ENCODE assay signal across 21 cellular contexts in the genomic region with DNA sequence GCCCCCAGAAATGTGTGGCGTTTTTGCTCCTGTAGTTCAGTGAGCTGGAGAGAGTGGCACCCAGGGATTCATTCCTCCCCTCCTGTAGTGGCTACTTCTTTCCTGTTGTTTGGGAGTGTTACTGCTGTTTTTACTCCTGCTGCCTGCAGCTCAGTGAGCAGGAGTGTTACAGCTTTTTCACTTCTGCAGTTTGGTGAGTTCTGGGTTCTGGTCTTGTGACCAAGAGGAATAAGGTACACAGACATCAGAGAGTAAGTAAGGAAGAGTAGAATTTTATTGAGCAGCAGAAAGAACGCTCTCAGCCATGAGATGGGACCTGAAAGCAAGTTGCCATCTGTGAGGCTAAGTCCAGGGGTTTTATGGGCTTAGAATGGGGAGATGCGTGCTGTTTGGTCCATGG.
DNase-seq lines count a peak whose midpoint lies in the region; ATAC-seq and TF ChIP-seq lines count a peak whose summit lies in the region.
"Had no signal": no experiment of that assay in that cellular context is flagged by ENCODE, and none has a peak within 500 bp of the region (broad histone marks: within the 10 kb centered on the region; RNA-seq: fewer than 3 reads in every experiment).

No MANE protein-coding gene starts in this region.

- no peak overlapping the region for H3K23ac ChIP-seq in IMR-90 (ENCODE audit: low read depth, low read length)

- H3K9me3 ChIP-seq in IMR-90 (ENCODE audit: control insufficient read depth, insufficient read depth, low read length): peaks cover 16% of the 10 kb centered on the region
- H3K9me3 ChIP-seq: A549, BE2C had no signal

- H2BK120ac ChIP-seq in IMR-90 (ENCODE audit: low read depth, low read length): peak overlapping the region; percentile 18; the same call in 1 of the 2 replicates

- DNase-seq in IMR-90 (no peak), left lobe of liver (ENCODE audit: low spot score) (no peak), Calu3 (no peak), GM19240 (ENCODE audit: insufficient read length, low spot score) (no peak)
- DNase-seq: 8988T; ACHN; AML-193; BE2C; CD4-positive, alpha-beta T cell; CD8-positive, alpha-beta memory T cell; DMS53; DMS79 treated with DMSO at 0.1 percent for 48 hours; GF-D8; GM23248; H7; HCEC 1CT had no signal

- no peaks in the 10 kb centered on the region for H3K9me1 ChIP-seq in IMR-90 (ENCODE audit: insufficient read depth, low read length)

- peaks cover 28% of the 10 kb centered on the region for H3K4me1 Mint-ChIP-seq in dendritic cell treated with granulocyte-macrophage colony-stimulating factor and Interleukin-4, amounts not matched to agents 40 ng/mL and 50 ng/mL, for 4 days (ENCODE audit: low read depth)
- H3K4me1 Mint-ChIP-seq in stimulated activated memory B cell treated with anti-CD40 and anti-IgM and Interleukin-4, amounts not matched to agents 10 μg/mL and 1 μg/mL and 100 μg/mL, for 72 hours: peaks cover 7% of the 10 kb centered on the region
- H3K4me1 Mint-ChIP-seq in Calu3 (ENCODE audit: low read depth, unreplicated experiment): peaks cover 11% of the 10 kb centered on the region
- H3K4me1 Mint-ChIP-seq: CD14-positive monocyte; CD8-positive, alpha-beta memory T cell had no signal

- no peaks in the 10 kb centered on the region for H3K27me3 Mint-ChIP-seq in dendritic cell treated with granulocyte-macrophage colony-stimulating factor and Interleukin-4, amounts not matched to agents 40 ng/mL and 50 ng/mL, for 4 days
- no peaks in the 10 kb centered on the region for H3K27me3 Mint-ChIP-seq in stimulated activated memory B cell treated with anti-CD40 and anti-IgM and Interleukin-4, amounts not matched to agents 10 μg/mL and 1 μg/mL and 100 μg/mL, for 72 hours
- H3K27me3 Mint-ChIP-seq in Calu3 (ENCODE audit: unreplicated experiment): no peaks in the 10 kb centered on the region
- H3K27me3 Mint-ChIP-seq: CD4-positive, alpha-beta T cell had no signal

- H3K4me3 ChIP-seq in IMR-90 (ENCODE audit: insufficient read depth, low read depth, low read length): no peak overlapping the region
- H3K4me3 ChIP-seq: A549; BLaER1 treated with 17β-estradiol and CSF1 and Interleukin-3, amounts not matched to agents 10 nM and 100 nM; GM23248 had no signal

- no peak overlapping the region for H3K56ac ChIP-seq in IMR-90 (ENCODE audit: extremely low read depth, insufficient read depth, low read length)

- dilution Hi-C loops in IMR-90 (cut with HindIII; ENCODE audit: low sequenced_read_pairs, unreplicated experiment): no loop called here

- H2BK15ac ChIP-seq in IMR-90 (ENCODE audit: low read depth, low read length): 0 out of 3 replicates have a peak overlapping the region, but pooled peaks have one; percentile 68

- TF ChIP-seq POLR2A in IMR-90 (IDR thresholded peaks at IDR 0.05; ENCODE audit: low read depth, low read length): no peak

- H3K79me1 ChIP-seq in IMR-90 (ENCODE audit: low read depth in 1 of 2, low read length in 2 of 2): no peaks in the 10 kb centered on the region

- no peak overlapping the region for H3K9ac ChIP-seq in IMR-90 (ENCODE audit: low read depth, low read length)
- H3K9ac ChIP-seq: BLaER1 treated with 17β-estradiol and CSF1 and Interleukin-3, amounts not matched to agents 10 nM and 100 nM; GM23248 had no signal

- H2AFZ ChIP-seq in IMR-90 (replicated peaks; ENCODE audit: low read length, poor library complexity): no peak overlapping the region
- H2AFZ ChIP-seq: GM23248 had no signal

- intact Hi-C loops in IMR-90 (cut with micrococcal nuclease) (loop anchor here (5.0 kb wide), 1 partner anchor 1222 kb away; no protein-coding TSS in a partner anchor), Calu3 (cut with micrococcal nuclease; ENCODE audit: unreplicated experiment) (no loop called here)
- intact Hi-C loops in dendritic cell treated with granulocyte-macrophage colony-stimulating factor and Interleukin-4, amounts not matched to agents 40 ng/mL and 50 ng/mL, for 4 days (cut with micrococcal nuclease): no loop called here

- H3K27me3 ChIP-seq in IMR-90 (ENCODE audit: control insufficient read depth, insufficient read depth, low read length): no peaks in the 10 kb centered on the region
- H3K27me3 ChIP-seq: BE2C; BLaER1 treated with 17β-estradiol and CSF1 and Interleukin-3, amounts not matched to agents 10 nM and 100 nM had no signal

- no peak overlapping the region; the same call in 1 of the 2 replicates for H3K18ac ChIP-seq in IMR-90 (ENCODE audit: low read depth, low read length)

- no peaks in the 10 kb centered on the region for H3K36me3 ChIP-seq in IMR-90 (ENCODE audit: control insufficient read depth, insufficient read depth, low read length)
- H3K36me3 ChIP-seq: BE2C; BLaER1 treated with 17β-estradiol and CSF1 and Interleukin-3, amounts not matched to agents 10 nM and 100 nM had no signal

- H3K4me3 Mint-ChIP-seq in dendritic cell treated with granulocyte-macrophage colony-stimulating factor and Interleukin-4, amounts not matched to agents 40 ng/mL and 50 ng/mL, for 4 days: no peak overlapping the region
- no peak overlapping the region for H3K4me3 Mint-ChIP-seq in stimulated activated memory B cell treated with anti-CD40 and anti-IgM and Interleukin-4, amounts not matched to agents 10 μg/mL and 1 μg/mL and 100 μg/mL, for 72 hours
- H3K4me3 Mint-ChIP-seq in Calu3 (ENCODE audit: low read depth, unreplicated experiment): no peak overlapping the region
- H3K4me3 Mint-ChIP-seq: CD14-positive monocyte; CD4-positive, alpha-beta T cell; CD8-positive, alpha-beta memory T cell had no signal

- no peak for TF ChIP-seq CTCF in IMR-90 (conservative IDR thresholded peaks at IDR 0.05; ENCODE audit: low read depth, low read length)
- TF ChIP-seq CTCF in Calu3 (IDR thresholded peaks at IDR 0.05; ENCODE audit: unreplicated experiment): no peak

- in situ Hi-C loops in IMR-90 (cut with MboI; ENCODE audit: low sequenced_read_pairs): no loop called here

- H4K91ac ChIP-seq in IMR-90 (ENCODE audit: insufficient read depth, low read depth, low read length): no peak overlapping the region

- WGBS in IMR-90 (ENCODE audit: extremely low coverage in 2 of 2, insufficient read length in 1 of 2), 2 experiments: 100% methylated on average over 1 of the region's 3 CpGs; no CpG with 5 or more reads in 1 of the 2 experiments

- no TSS peak for BruUV-seq in IMR-90 (replicated peaks; lab: Mats Ljungman, UMichigan)
- BruUV-seq in Calu3 (replicated peaks; lab: Mats Ljungman, UMichigan): no TSS peak

- H4K8ac ChIP-seq in IMR-90 (ENCODE audit: low read depth in 2 of 2, low read length in 2 of 2): no peak overlapping the region

- H2AK9ac ChIP-seq in IMR-90 (replicated peaks; ENCODE audit: low read depth, low read length, poor library complexity): no peak overlapping the region

- H3K27ac Mint-ChIP-seq in dendritic cell treated with granulocyte-macrophage colony-stimulating factor and Interleukin-4, amounts not matched to agents 40 ng/mL and 50 ng/mL, for 4 days: peak overlapping the region; percentile 10
- no peak overlapping the region for H3K27ac Mint-ChIP-seq in stimulated activated memory B cell treated with anti-CD40 and anti-IgM and Interleukin-4, amounts not matched to agents 10 μg/mL and 1 μg/mL and 100 μg/mL, for 72 hours
- no peak overlapping the region for H3K27ac Mint-ChIP-seq in Calu3 (ENCODE audit: unreplicated experiment)
- H3K27ac Mint-ChIP-seq: CD14-positive monocyte; CD4-positive, alpha-beta T cell; CD8-positive, alpha-beta memory T cell had no signal

- H2AK5ac ChIP-seq in IMR-90 (ENCODE audit: low read depth, low read length): no peak overlapping the region

- H2BK20ac ChIP-seq in IMR-90 (ENCODE audit: low read depth, low read length): no peak overlapping the region

- H3K4me2 ChIP-seq in IMR-90 (ENCODE audit: low read depth, low read length): no peak overlapping the region
- H3K4me2 ChIP-seq: A549; BLaER1 treated with 17β-estradiol and CSF1 and Interleukin-3, amounts not matched to agents 10 nM and 100 nM had no signal

- H3K4me1 ChIP-seq in IMR-90 (ENCODE audit: control insufficient read depth, insufficient read depth, low read length): peaks cover 4% of the 10 kb centered on the region
- H3K4me1 ChIP-seq: A549, BE2C had no signal

- POLR2A ChIA-PET in IMR-90 (lab: Charles Lee; ENCODE audit: unreplicated experiment): no interaction called here

- peaks cover 11% of the 10 kb centered on the region for H3K36me3 Mint-ChIP-seq in dendritic cell treated with granulocyte-macrophage colony-stimulating factor and Interleukin-4, amounts not matched to agents 40 ng/mL and 50 ng/mL, for 4 days (ENCODE audit: low read depth)
- no peaks in the 10 kb centered on the region for H3K36me3 Mint-ChIP-seq in stimulated activated memory B cell treated with anti-CD40 and anti-IgM and Interleukin-4, amounts not matched to agents 10 μg/mL and 1 μg/mL and 100 μg/mL, for 72 hours
- no peaks in the 10 kb centered on the region for H3K36me3 Mint-ChIP-seq in Calu3 (ENCODE audit: insufficient read depth, unreplicated experiment)
- H3K36me3 Mint-ChIP-seq: CD14-positive monocyte; CD8-positive, alpha-beta memory T cell had no signal

- no peak overlapping the region; the same call in 1 of the 2 replicates for H4K5ac ChIP-seq in IMR-90 (ENCODE audit: low read depth, low read length)

- H3K27ac ChIP-seq in IMR-90 (ENCODE audit: insufficient read depth, low read length): no peak overlapping the region
- H3K27ac ChIP-seq: A549; BLaER1 treated with 17β-estradiol and CSF1 and Interleukin-3, amounts not matched to agents 10 nM and 100 nM; GM23248 had no signal

- H4K20me1 ChIP-seq in IMR-90 (ENCODE audit: insufficient read depth, low read length): no peaks in the 10 kb centered on the region
- H4K20me1 ChIP-seq: BLaER1 treated with 17β-estradiol and CSF1 and Interleukin-3, amounts not matched to agents 10 nM and 100 nM had no signal

- ATAC-seq in IMR-90 (ENCODE audit: low read depth) (no peak), left lobe of liver (no peak)
- peak; percentile 62 for ATAC-seq in stimulated activated memory B cell treated with anti-CD40 and anti-IgM and Interleukin-4, amounts not matched to agents 10 μg/mL and 1 μg/mL and 100 μg/mL, for 72 hours
- ATAC-seq: A549 had no signal

- peaks cover 46% of the 10 kb centered on the region for H3K9me3 Mint-ChIP-seq in dendritic cell treated with granulocyte-macrophage colony-stimulating factor and Interleukin-4, amounts not matched to agents 40 ng/mL and 50 ng/mL, for 4 days
- H3K9me3 Mint-ChIP-seq in stimulated activated memory B cell treated with anti-CD40 and anti-IgM and Interleukin-4, amounts not matched to agents 10 μg/mL and 1 μg/mL and 100 μg/mL, for 72 hours: no peaks in the 10 kb centered on the region
- H3K9me3 Mint-ChIP-seq in Calu3 (ENCODE audit: low read depth, unreplicated experiment): peaks cover 8% of the 10 kb centered on the region
- H3K9me3 Mint-ChIP-seq: CD4-positive, alpha-beta T cell had no signal

- TF ChIP-seq RAD21 in IMR-90 (IDR thresholded peaks at IDR 0.05; ENCODE audit: low read length): no peak

- H3K14ac ChIP-seq in IMR-90 (replicated peaks; ENCODE audit: low read depth, low read length): no peak overlapping the region

- CTCF ChIA-PET in IMR-90 (lab: Yijun Ruan, JAX) (no interaction called here), Calu3 (lab: Charles Lee) (no interaction called here)

- H2BK5ac ChIP-seq in IMR-90 (ENCODE audit: low read depth, low read length, poor library complexity, severe bottlenecking): no peak overlapping the region

- 0 out of 2 replicates have a peak overlapping the region, but pooled peaks have one; percentile 22 for H3K4ac ChIP-seq in IMR-90 (ENCODE audit: low read depth, low read length)

TF ChIP-seq in IMR-90, 13 proteins besides CTCF, POLR2A, EP300 and RAD21 (continues in another document):
- TF ChIP-seq CHD1 (IDR thresholded peaks at IDR 0.05; ENCODE audit: low read depth, low read length): no peak
